ENCODE assay signal across 3 cellular contexts in genomic region chr2:16373341-16373740, GRCh38.
"Had no signal": no experiment of that assay in that cellular context is flagged by ENCODE, and none has a peak within 500 bp of the region (broad histone marks: within the 10 kb centered on the region; RNA-seq: fewer than 3 reads in every experiment).

No MANE protein-coding gene starts in this region.

- ATAC-seq: GM12878 had no signal

- DNase-seq: GDM1, GF-D8 had no signal

- H3K4me3 ChIP-seq: GM12878 had no signal
